27 cellular contexts compared by ENCODE assay signal in the genomic region with DNA sequence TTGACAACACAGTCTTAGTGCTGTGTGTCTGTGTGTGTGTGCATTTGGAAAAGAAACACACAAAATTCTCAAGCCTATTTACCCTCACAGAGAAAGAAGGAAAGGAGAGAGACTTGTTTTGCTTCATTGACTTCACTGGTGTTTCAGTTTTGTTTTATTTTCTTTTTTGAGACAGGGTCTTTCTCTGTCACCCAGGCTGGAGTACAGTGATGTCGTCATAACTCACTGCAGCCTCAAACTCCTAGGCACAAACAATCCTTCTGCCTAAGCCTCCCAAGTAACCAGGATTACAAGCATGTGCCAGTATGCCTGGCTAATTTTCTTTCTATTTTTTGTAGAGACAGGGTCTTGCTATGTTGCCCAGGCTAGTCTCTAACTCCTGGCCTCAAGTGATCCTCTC.
"Had no signal": no experiment of that assay in that cellular context is flagged by ENCODE, and none has a peak within 500 bp of the region (broad histone marks: within the 10 kb centered on the region; RNA-seq: fewer than 3 reads in every experiment).

No MANE protein-coding gene starts in this region.

- H3K27me3 ChIP-seq: stomach, suprapubic skin, testis, thyroid gland, tibial artery, tibial nerve, transverse colon, upper lobe of left lung, upper lobe of right lung, uterus, vagina had no signal

- H3K9me3 ChIP-seq: suprapubic skin, testis, thoracic aorta, thyroid gland, tibial artery, transverse colon, upper lobe of left lung, upper lobe of right lung, uterus, vagina had no signal

- DNase-seq: stimulated activated CD4-positive, alpha-beta T cell treated with anti-CD3 and anti-CD28 coated beads, Interleukin-2, amount 100 ng/mL, for 48 hours; stimulated activated CD4-positive, alpha-beta T cell treated with anti-CD3 and anti-CD28 coated beads, Interleukin-4, amount 100 ng/mL, for 1 hour; stimulated activated CD4-positive, alpha-beta T cell treated with anti-CD3 and anti-CD28 coated beads, Interleukin-4, amount 100 ng/mL, for 24 hours; stimulated activated CD4-positive, alpha-beta T cell treated with anti-CD3 and anti-CD28 coated beads, Interleukin-4, amount 100 ng/mL, for 4 hours; stimulated activated CD8-positive, alpha-beta memory T cell treated with anti-CD3 and anti-CD28 coated beads, Interleukin-4, amount 100 ng/mL, for 48 hours; stimulated activated naive B cell treated with anti-CD40 and anti-IgM and Interleukin-4, amounts not matched to agents 10 μg/mL and 1 μg/mL and 100 μg/mL, for 72 hours; stimulated activated naive CD4-positive, alpha-beta T cell; stimulated activated naive CD4-positive, alpha-beta T cell treated with Interleukin-2 at 50 U/mL for 16 hours; stimulated activated naive CD8-positive, alpha-beta T cell treated with anti-CD3 and anti-CD28 coated beads, Interleukin-15, amount 100 ng/mL, for 72 hours; stimulated activated naive CD8-positive, alpha-beta T cell treated with anti-CD3 and anti-CD28 coated beads, Interleukin-15, Interleukin-2, amounts not matched to agents 100 U/mL and 50 U/mL, for 24 hours; stomach; substantia nigra; testis; thyroid gland; tibial artery; transverse colon; trophoblast cell; upper lobe of left lung; upper lobe of right lung; uterus had no signal

- ATAC-seq: stimulated activated effector memory CD8-positive, alpha-beta T cell treated with anti-CD3 and anti-CD28 coated beads, Interleukin-12 subunit alpha, Interleukin-12 subunit beta, amount 100 ng/mL, for 72 hours; stimulated activated memory B cell treated with anti-CD40 and anti-IgM and Interleukin-4, amounts not matched to agents 10 μg/mL and 1 μg/mL and 100 μg/mL, for 72 hours; stimulated activated naive B cell treated with anti-CD40 and anti-IgM and Interleukin-4, amounts not matched to agents 10 μg/mL and 1 μg/mL and 100 μg/mL, for 72 hours; stimulated activated naive CD8-positive, alpha-beta T cell treated with anti-CD3 and anti-CD28 coated beads, Interleukin-15, amount 100 ng/mL, for 72 hours; stimulated activated naive CD8-positive, alpha-beta T cell treated with anti-CD3 and anti-CD28 coated beads, Interleukin-15, Interleukin-2, amounts not matched to agents 100 U/mL and 50 U/mL, for 24 hours; upper lobe of right lung had no signal

- H3K27ac ChIP-seq: stomach, suprapubic skin, testis, thoracic aorta, thyroid gland, tibial artery, tibial nerve, transverse colon, upper lobe of left lung, upper lobe of right lung, uterus, vagina had no signal

- FAIRE-seq: urothelium cell line had no signal

- H3K4me1 ChIP-seq: stomach, suprapubic skin, testis, thyroid gland, tibial artery, tibial nerve, transverse colon, upper lobe of left lung, upper lobe of right lung, uterus, vagina had no signal

- H3K4me3 ChIP-seq: stomach, suprapubic skin, testis, thoracic aorta, thyroid gland, tibial artery, tibial nerve, transverse colon, upper lobe of left lung, upper lobe of right lung, uterus, vagina had no signal

- H3K36me3 ChIP-seq: stomach, suprapubic skin, thoracic aorta, thyroid gland, tibial artery, tibial nerve, transverse colon, upper lobe of left lung, upper lobe of right lung, uterus, vagina had no signal
